ENCODE assay signal across 8 cellular contexts in genomic region chr7:116954443-116954838, GRCh38. TPM values are rescaled to one million over a fixed set of nuclear protein-coding genes. Genes with fewer than 3 reads are reported as not detected.
DNase-seq lines count a peak whose midpoint lies in the region; ATAC-seq and TF ChIP-seq lines count a peak whose summit lies in the region.

No MANE protein-coding gene starts in this region.

- H3K9me3 Mint-ChIP-seq in stimulated activated naive CD8-positive, alpha-beta T cell treated with anti-CD3 and anti-CD28 coated beads, Interleukin-15, Interleukin-2, amounts not matched to agents 100 ng/mL and 50 ng/mL, for 24 hours: no peaks in the 10 kb centered on the region

- H2BK120ac ChIP-seq in mesenchymal stem cell (ENCODE audit: low read depth, low read length): no peak overlapping the region

- H2BK5ac ChIP-seq in mesenchymal stem cell (ENCODE audit: low read depth, low read length, poor library complexity, severe bottlenecking): no peak overlapping the region

- H3K79me1 ChIP-seq in mesenchymal stem cell (replicated peaks; ENCODE audit: low read length, poor library complexity, severe bottlenecking): peaks cover 20% of the 10 kb centered on the region

- H3K9ac ChIP-seq in mesenchymal stem cell (ENCODE audit: low read length): peak overlapping the region; percentile 96

- H3K36me3 ChIP-seq in mesenchymal stem cell (ENCODE audit: control insufficient read depth in 1 of 2, insufficient read depth in 2 of 2, low read depth in 1 of 2, low read length in 2 of 2): no peaks in the 10 kb centered on the region

- no peak overlapping the region for H3K14ac ChIP-seq in mesenchymal stem cell (ENCODE audit: low read length in 2 of 2)

- no peak for DNase-seq in stimulated activated naive CD8-positive, alpha-beta T cell treated with anti-CD3 and anti-CD28 coated beads, Interleukin-15, Interleukin-2, amounts not matched to agents 100 U/mL and 50 U/mL, for 24 hours
- DNase-seq in astrocyte of the cerebellum (ENCODE audit: low read depth): no peak
- DNase-seq in mesenchymal stem cell: no peak
- DNase-seq in stimulated activated naive CD4-positive, alpha-beta T cell (lab: John Stamatoyannopoulos, UW): no peak
- DNase-seq in NCI-H2171 treated with DMSO at 0.1 percent for 48 hours (lab: John Stamatoyannopoulos, UW): no peak
- no peak for DNase-seq in cortex of kidney (lab: John Stamatoyannopoulos, UW)
- DNase-seq in NK-92 treated with Interleukin-12 subunit alpha and Interleukin-12 subunit beta, amount 100 ng/mL, for 24 hours (lab: John Stamatoyannopoulos, UW): no peak

- H4K91ac ChIP-seq in mesenchymal stem cell (ENCODE audit: low read length): no peak overlapping the region

- no peaks in the 10 kb centered on the region for H3K27me3 ChIP-seq in mesenchymal stem cell (ENCODE audit: control insufficient read depth in 1 of 2, insufficient read depth in 1 of 2, low read length in 2 of 2)

- no peak overlapping the region for H4K8ac ChIP-seq in mesenchymal stem cell (ENCODE audit: low read length)

- peaks cover 30% of the 10 kb centered on the region for H3K4me1 Mint-ChIP-seq in stimulated activated naive CD8-positive, alpha-beta T cell treated with anti-CD3 and anti-CD28 coated beads, Interleukin-15, Interleukin-2, amounts not matched to agents 100 ng/mL and 50 ng/mL, for 24 hours (ENCODE audit: low read depth)

- H3K27ac Mint-ChIP-seq in stimulated activated naive CD8-positive, alpha-beta T cell treated with anti-CD3 and anti-CD28 coated beads, Interleukin-15, Interleukin-2, amounts not matched to agents 100 ng/mL and 50 ng/mL, for 24 hours: peak overlapping the region; percentile 95

- H3K4me1 ChIP-seq in mesenchymal stem cell (ENCODE audit: control insufficient read depth, insufficient read depth, low read depth, low read length): peaks cover 4% of the 10 kb centered on the region

- TF ChIP-seq CTCF in astrocyte of the cerebellum (IDR thresholded peaks at IDR 0.05; ENCODE audit: low read depth, low read length, missing control alignments): no peak

- peak overlapping the region; percentile 71 for H3K27ac ChIP-seq in mesenchymal stem cell (ENCODE audit: low read length, poor library complexity, severe bottlenecking)

- no peak overlapping the region for H2BK12ac ChIP-seq in mesenchymal stem cell (ENCODE audit: low read length in 2 of 2)

- peak overlapping the region; percentile 93 for H3K4me3 Mint-ChIP-seq in stimulated activated naive CD8-positive, alpha-beta T cell treated with anti-CD3 and anti-CD28 coated beads, Interleukin-15, Interleukin-2, amounts not matched to agents 100 ng/mL and 50 ng/mL, for 24 hours

- no peaks in the 10 kb centered on the region for H3K9me3 ChIP-seq in mesenchymal stem cell (ENCODE audit: control insufficient read depth, low read length)

- peaks cover 3% of the 10 kb centered on the region for H3K27me3 Mint-ChIP-seq in stimulated activated naive CD8-positive, alpha-beta T cell treated with anti-CD3 and anti-CD28 coated beads, Interleukin-15, Interleukin-2, amounts not matched to agents 100 ng/mL and 50 ng/mL, for 24 hours

- in situ Hi-C loops in astrocyte of the cerebellum (cut with HindIII; ENCODE audit: low sequenced_read_pairs): no loop called here

- peak overlapping the region; percentile 83 for H3K4me2 ChIP-seq in mesenchymal stem cell (ENCODE audit: low read length, poor library complexity, severe bottlenecking)

- no peak overlapping the region for H3K18ac ChIP-seq in mesenchymal stem cell (ENCODE audit: low read depth in 1 of 2, low read length in 2 of 2)

- H3K4me3 ChIP-seq in astrocyte of the cerebellum (ENCODE audit: low read depth, low read length): peak overlapping the region; percentile 68
- peak overlapping the region; percentile 88 for H3K4me3 ChIP-seq in mesenchymal stem cell (ENCODE audit: insufficient read depth in 1 of 2, low read depth in 1 of 2, low read length in 2 of 2)

- no peak overlapping the region for H2AK5ac ChIP-seq in mesenchymal stem cell (ENCODE audit: low read length, severe bottlenecking)

- no peaks in the 10 kb centered on the region for H3K36me3 Mint-ChIP-seq in stimulated activated naive CD8-positive, alpha-beta T cell treated with anti-CD3 and anti-CD28 coated beads, Interleukin-15, Interleukin-2, amounts not matched to agents 100 ng/mL and 50 ng/mL, for 24 hours (ENCODE audit: low read depth)

- no peak overlapping the region for H3K4ac ChIP-seq in mesenchymal stem cell (ENCODE audit: low read depth in 1 of 2, low read length in 2 of 2)

- no peak for ATAC-seq in stimulated activated naive CD8-positive, alpha-beta T cell treated with anti-CD3 and anti-CD28 coated beads, Interleukin-15, Interleukin-2, amounts not matched to agents 100 U/mL and 50 U/mL, for 24 hours

- no peak overlapping the region for H3K23ac ChIP-seq in mesenchymal stem cell (ENCODE audit: low read length in 2 of 2)

- H2AFZ ChIP-seq in mesenchymal stem cell (ENCODE audit: low read depth, low read length): no peak overlapping the region

- no peak overlapping the region for H2BK15ac ChIP-seq in mesenchymal stem cell (ENCODE audit: low read depth, poor library complexity, severe bottlenecking)

- 0% methylated on average over 3 of the region's 8 CpGs for WGBS in mesenchymal stem cell

RNA-seq across cellular contexts. Expression of gene ST7, which starts 1.1 kb away (rescaled TPM):
- polyA plus RNA-seq in mesenchymal stem cell (2013, experiment 1 of 2): 23.8 TPM
- polyA plus RNA-seq in mesenchymal stem cell (2013, experiment 2 of 2): 24.5 TPM
